In the genomic region with DNA sequence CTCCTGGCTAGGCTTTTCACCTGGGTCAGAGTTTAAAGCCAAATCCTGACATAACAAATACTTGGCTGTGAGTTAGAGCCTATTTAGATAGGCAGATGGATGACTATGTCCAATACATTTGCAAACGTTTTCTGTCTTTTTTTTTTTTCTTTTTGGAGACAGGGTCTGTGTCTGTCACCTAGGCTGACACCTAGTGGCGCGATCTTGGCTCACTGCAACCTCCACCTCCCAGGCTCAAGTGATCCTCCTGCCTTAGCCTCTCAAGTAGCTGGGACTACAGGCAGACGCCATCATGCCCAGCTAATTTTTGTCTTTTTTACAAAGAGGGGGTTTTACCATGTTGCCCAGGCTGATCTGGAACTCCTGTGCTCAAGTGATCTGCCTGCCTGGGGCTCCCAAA, we compare ENCODE assay signal across 16 cellular contexts.
DNase-seq lines count a peak whose midpoint lies in the region; ATAC-seq and TF ChIP-seq lines count a peak whose summit lies in the region.
"Had no signal": no experiment of that assay in that cellular context is flagged by ENCODE, and none has a peak within 500 bp of the region (broad histone marks: within the 10 kb centered on the region; RNA-seq: fewer than 3 reads in every experiment).

No MANE protein-coding gene starts in this region.

- H3K9me2 ChIP-seq in GM23338 (ENCODE audit: insufficient read depth) = no peaks in the 10 kb centered on the region

- no peak overlapping the region for H2AFZ ChIP-seq in GM23338

- intact Hi-C loops in Panc1 (cut with micrococcal nuclease; ENCODE audit: unreplicated experiment) = no loop called here

- H3K27ac ChIP-seq in GM23338 (ENCODE audit: low read depth) (no peak overlapping the region), Panc1 (ENCODE audit: low read length) (no peak overlapping the region)
- H3K27ac ChIP-seq: pancreas, SK-N-MC had no signal

- H3K79me2 ChIP-seq in GM23338 (replicated peaks; ENCODE audit: insufficient read depth) = no peaks in the 10 kb centered on the region

- DNase-seq in NCI-H146 (lab: John Stamatoyannopoulos, UW) = peak; percentile 16
- DNase-seq in NCI-H146 treated with DMSO at 0.1 percent for 48 hours (lab: John Stamatoyannopoulos, UW; ENCODE audit: unreplicated experiment) = no peak
- peak; percentile 40 for DNase-seq in GM23338 (ENCODE audit: low spot score)
- DNase-seq in Panc1 (ENCODE audit: low read depth, low spot score) = no peak
- DNase-seq in glutamatergic neuron = peak; percentile 20
- DNase-seq in NOMO-1 treated with DMSO at 0.1 percent for 48 hours (lab: John Stamatoyannopoulos, UW; ENCODE audit: unreplicated experiment) = no peak
- no peak for DNase-seq in mucosa of gallbladder (ENCODE audit: low spot score)
- DNase-seq: activated T-cell treated with anti-CD3 and anti-CD28 coated beads, Interleukin-2, amount 50 U/mL, for 24 hours; anterior cingulate cortex; dermis blood vessel endothelial cell; midbrain; NCI-H1092; NCI-H524 treated with DMSO at 0.1 percent for 48 hours; pancreas had no signal

- no peaks in the 10 kb centered on the region for H3K27me3 ChIP-seq in GM23338 (ENCODE audit: insufficient read depth)
- H3K27me3 ChIP-seq in Panc1 (ENCODE audit: control insufficient read depth, insufficient read depth, low read length) = no peaks in the 10 kb centered on the region
- H3K27me3 ChIP-seq: pancreas had no signal

- H3K4me1 ChIP-seq in GM23338 (ENCODE audit: insufficient read depth) (no peaks in the 10 kb centered on the region), Panc1 (ENCODE audit: control insufficient read depth, insufficient read depth, low read length) (no peaks in the 10 kb centered on the region)

- H3K27me3 Mint-ChIP-seq in GM23338 (ENCODE audit: insufficient read depth, low read depth, poor library complexity) (peaks cover 2% of the 10 kb centered on the region), glutamatergic neuron (ENCODE audit: unreplicated experiment) (no peaks in the 10 kb centered on the region)
- H3K27me3 Mint-ChIP-seq: activated T-cell treated with anti-CD3 and anti-CD28 coated beads, Interleukin-2, amount 50 U/mL, for 24 hours had no signal

- H3K27ac Mint-ChIP-seq in GM23338 (no peak overlapping the region), glutamatergic neuron (ENCODE audit: unreplicated experiment) (no peak overlapping the region)
- H3K27ac Mint-ChIP-seq: activated T-cell treated with anti-CD3 and anti-CD28 coated beads, Interleukin-2, amount 50 U/mL, for 24 hours had no signal

- TF ChIP-seq CTCF in GM23338 (conservative IDR thresholded peaks at IDR 0.05; ENCODE audit: low read depth in 2 of 2) = peak; percentile 62 to 64
- TF ChIP-seq CTCF in Panc1 (IDR thresholded peaks at IDR 0.05) = peak; percentile 36
- no peak for TF ChIP-seq CTCF in glutamatergic neuron (IDR thresholded peaks at IDR 0.05; ENCODE audit: partially characterized antibody, unreplicated experiment)

- peaks cover 6% of the 10 kb centered on the region; the same call in 1 of the 3 replicates for H3K4me1 Mint-ChIP-seq in GM23338
- no peaks in the 10 kb centered on the region for H3K4me1 Mint-ChIP-seq in glutamatergic neuron (ENCODE audit: low read depth, unreplicated experiment)

- in situ Hi-C loops in Panc1 (cut with HindIII; ENCODE audit: low pct_unique_long_range_greater_than_20kb, low sequenced_read_pairs) = no loop called here

- H3K4me3 Mint-ChIP-seq in GM23338 = no peak overlapping the region
- no peak overlapping the region for H3K4me3 Mint-ChIP-seq in glutamatergic neuron (ENCODE audit: unreplicated experiment)
- H3K4me3 Mint-ChIP-seq: activated T-cell treated with anti-CD3 and anti-CD28 coated beads, Interleukin-2, amount 50 U/mL, for 24 hours had no signal

- H4K20me1 ChIP-seq in GM23338 (replicated peaks; ENCODE audit: insufficient read depth) = no peaks in the 10 kb centered on the region

- no peaks in the 10 kb centered on the region for H3K36me3 Mint-ChIP-seq in GM23338 (ENCODE audit: low read depth)
- H3K36me3 Mint-ChIP-seq in glutamatergic neuron (ENCODE audit: unreplicated experiment) = no peaks in the 10 kb centered on the region

- H3K36me3 ChIP-seq in GM23338 (ENCODE audit: insufficient read depth) = no peaks in the 10 kb centered on the region
- H3K36me3 ChIP-seq in Panc1 (ENCODE audit: control insufficient read depth, insufficient read depth, low read length) = no peaks in the 10 kb centered on the region
- H3K36me3 ChIP-seq: pancreas had no signal

- H3K4me3 ChIP-seq in GM23338 = no peak overlapping the region
- H3K4me3 ChIP-seq in Panc1 (ENCODE audit: low read depth in 2 of 2, low read length in 2 of 2) = no peak overlapping the region
- H3K4me3 ChIP-seq: pancreas, SK-N-MC had no signal

- no peaks in the 10 kb centered on the region for H3F3A ChIP-seq in GM23338 (replicated peaks; ENCODE audit: low read depth)

- H3K9me3 Mint-ChIP-seq in GM23338 (no peaks in the 10 kb centered on the region), glutamatergic neuron (ENCODE audit: unreplicated experiment) (no peaks in the 10 kb centered on the region)
- H3K9me3 Mint-ChIP-seq: activated T-cell treated with anti-CD3 and anti-CD28 coated beads, Interleukin-2, amount 50 U/mL, for 24 hours had no signal

- ATAC-seq in GM23338 (peak; percentile 32; the same call in 1 of the 3 replicates), Panc1 (no peak), HG03457 (IDR thresholded peaks at IDR 0.05; ENCODE audit: unreplicated experiment) (no peak)
- ATAC-seq: pancreas had no signal

- CTCF ChIA-PET in Panc1 (lab: Charles Lee) = interaction anchor here (0.7 kb wide), 1 partner anchor 63 kb away, joined by 4 read pairs; no protein-coding TSS in a partner anchor

- no peak overlapping the region for H3K4me2 ChIP-seq in GM23338

- POLR2A ChIA-PET in Panc1 (lab: Charles Lee) = no interaction called here

- no TSS peak for BruUV-seq in Panc1 (replicated peaks; lab: Mats Ljungman, UMichigan)

- no peaks in the 10 kb centered on the region for H3K9me3 ChIP-seq in Panc1 (ENCODE audit: control insufficient read depth, insufficient read depth, low read depth, low read length)
- H3K9me3 ChIP-seq: pancreas had no signal

TF ChIP-seq in GM23338, 12 proteins besides CTCF, POLR2A, EP300 and RAD21 (continues in another document):
- TF ChIP-seq CREB1 (CRISPR knock-in tag; IDR thresholded peaks at IDR 0.05; ENCODE audit: low read depth) = no peak
- TF ChIP-seq, protein P1, sequence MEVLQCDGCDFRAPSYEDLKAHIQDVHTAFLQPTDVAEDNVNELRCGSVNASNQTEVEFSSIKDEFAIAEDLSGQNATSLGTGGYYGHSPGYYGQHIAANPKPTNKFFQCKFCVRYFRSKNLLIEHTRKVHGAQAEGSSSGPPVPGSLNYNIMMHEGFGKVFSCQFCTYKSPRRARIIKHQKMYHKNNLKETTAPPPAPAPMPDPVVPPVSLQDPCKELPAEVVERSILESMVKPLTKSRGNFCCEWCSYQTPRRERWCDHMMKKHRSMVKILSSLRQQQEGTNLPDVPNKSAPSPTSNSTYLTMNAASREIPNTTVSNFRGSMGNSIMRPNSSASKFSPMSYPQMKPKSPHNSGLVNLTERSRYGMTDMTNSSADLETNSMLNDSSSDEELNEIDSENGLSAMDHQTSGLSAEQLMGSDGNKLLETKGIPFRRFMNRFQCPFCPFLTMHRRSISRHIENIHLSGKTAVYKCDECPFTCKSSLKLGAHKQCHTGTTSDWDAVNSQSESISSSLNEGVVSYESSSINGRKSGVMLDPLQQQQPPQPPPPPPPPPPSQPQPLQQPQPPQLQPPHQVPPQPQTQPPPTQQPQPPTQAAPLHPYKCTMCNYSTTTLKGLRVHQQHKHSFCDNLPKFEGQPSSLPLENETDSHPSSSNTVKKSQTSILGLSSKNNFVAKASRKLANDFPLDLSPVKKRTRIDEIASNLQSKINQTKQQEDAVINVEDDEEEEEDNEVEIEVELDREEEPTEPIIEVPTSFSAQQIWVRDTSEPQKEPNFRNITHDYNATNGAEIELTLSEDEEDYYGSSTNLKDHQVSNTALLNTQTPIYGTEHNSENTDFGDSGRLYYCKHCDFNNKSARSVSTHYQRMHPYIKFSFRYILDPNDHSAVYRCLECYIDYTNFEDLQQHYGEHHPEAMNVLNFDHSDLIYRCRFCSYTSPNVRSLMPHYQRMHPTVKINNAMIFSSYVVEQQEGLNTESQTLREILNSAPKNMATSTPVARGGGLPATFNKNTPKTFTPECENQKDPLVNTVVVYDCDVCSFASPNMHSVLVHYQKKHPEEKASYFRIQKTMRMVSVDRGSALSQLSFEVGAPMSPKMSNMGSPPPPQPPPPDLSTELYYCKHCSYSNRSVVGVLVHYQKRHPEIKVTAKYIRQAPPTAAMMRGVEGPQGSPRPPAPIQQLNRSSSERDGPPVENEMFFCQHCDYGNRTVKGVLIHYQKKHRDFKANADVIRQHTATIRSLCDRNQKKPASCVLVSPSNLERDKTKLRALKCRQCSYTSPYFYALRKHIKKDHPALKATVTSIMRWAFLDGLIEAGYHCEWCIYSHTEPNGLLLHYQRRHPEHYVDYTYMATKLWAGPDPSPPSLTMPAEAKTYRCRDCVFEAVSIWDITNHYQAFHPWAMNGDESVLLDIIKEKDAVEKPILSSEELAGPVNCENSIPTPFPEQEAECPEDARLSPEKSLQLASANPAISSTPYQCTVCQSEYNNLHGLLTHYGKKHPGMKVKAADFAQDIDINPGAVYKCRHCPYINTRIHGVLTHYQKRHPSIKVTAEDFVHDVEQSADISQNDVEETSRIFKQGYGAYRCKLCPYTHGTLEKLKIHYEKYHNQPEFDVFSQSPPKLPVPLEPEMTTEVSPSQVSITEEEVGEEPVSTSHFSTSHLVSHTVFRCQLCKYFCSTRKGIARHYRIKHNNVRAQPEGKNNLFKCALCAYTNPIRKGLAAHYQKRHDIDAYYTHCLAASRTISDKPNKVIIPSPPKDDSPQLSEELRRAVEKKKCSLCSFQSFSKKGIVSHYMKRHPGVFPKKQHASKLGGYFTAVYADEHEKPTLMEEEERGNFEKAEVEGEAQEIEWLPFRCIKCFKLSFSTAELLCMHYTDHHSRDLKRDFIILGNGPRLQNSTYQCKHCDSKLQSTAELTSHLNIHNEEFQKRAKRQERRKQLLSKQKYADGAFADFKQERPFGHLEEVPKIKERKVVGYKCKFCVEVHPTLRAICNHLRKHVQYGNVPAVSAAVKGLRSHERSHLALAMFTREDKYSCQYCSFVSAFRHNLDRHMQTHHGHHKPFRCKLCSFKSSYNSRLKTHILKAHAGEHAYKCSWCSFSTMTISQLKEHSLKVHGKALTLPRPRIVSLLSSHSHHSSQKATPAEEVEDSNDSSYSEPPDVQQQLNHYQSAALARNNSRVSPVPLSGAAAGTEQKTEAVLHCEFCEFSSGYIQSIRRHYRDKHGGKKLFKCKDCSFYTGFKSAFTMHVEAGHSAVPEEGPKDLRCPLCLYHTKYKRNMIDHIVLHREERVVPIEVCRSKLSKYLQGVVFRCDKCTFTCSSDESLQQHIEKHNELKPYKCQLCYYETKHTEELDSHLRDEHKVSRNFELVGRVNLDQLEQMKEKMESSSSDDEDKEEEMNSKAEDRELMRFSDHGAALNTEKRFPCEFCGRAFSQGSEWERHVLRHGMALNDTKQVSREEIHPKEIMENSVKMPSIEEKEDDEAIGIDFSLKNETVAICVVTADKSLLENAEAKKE (CRISPR knock-in tag; IDR thresholded peaks at IDR 0.05) = no peak
- no peak for TF ChIP-seq EZH2phosphoT487 (IDR thresholded peaks at IDR 0.05; ENCODE audit: unreplicated experiment)
- no peak for TF ChIP-seq NANOG (IDR thresholded peaks at IDR 0.05; ENCODE audit: borderline replicate concordance)
- no peak for TF ChIP-seq POLR2AphosphoS5 (IDR thresholded peaks at IDR 0.05; ENCODE audit: low read depth)
- TF ChIP-seq STAT1 (IDR thresholded peaks at IDR 0.05; ENCODE audit: unreplicated experiment) = no peak

Comparison
In these comparisons a context has a peak if more than half of its experiments do, and no peak if none do; other contexts are left out.
1. DNase-seq: peak in NCI-H146 (single experiment), GM23338 (single experiment) and glutamatergic neuron (single experiment); none in NCI-H146 treated with DMSO at 0.1 percent for 48 hours (single experiment), Panc1 (single experiment), NOMO-1 treated with DMSO at 0.1 percent for 48 hours (single experiment) and mucosa of gallbladder (single experiment).